ENCODE assay signal across 19 cellular contexts in genomic region chr14:42001436-42001835, GRCh38.
DNase-seq lines count a peak whose midpoint lies in the region; ATAC-seq, FAIRE-seq and TF ChIP-seq lines count a peak whose summit lies in the region.
"Had no signal": no experiment of that assay in that cellular context is flagged by ENCODE, and none has a peak within 500 bp of the region (broad histone marks: within the 10 kb centered on the region; RNA-seq: fewer than 3 reads in every experiment).

No MANE protein-coding gene starts in this region.

- no peak for FAIRE-seq in astrocyte (lab: Jason Lieb, UNC)
- FAIRE-seq: A204.1, GM12892, H1 had no signal

- intact Hi-C loops in CD4-positive, alpha-beta T cell (cut with DNase I, micrococcal nuclease), result no loop called here

- in situ Hi-C loops in GM23248 (cut with MboI), result no loop called here

- no peak for ATAC-seq in CD4-positive, alpha-beta T cell (ENCODE audit: poor library complexity)

- no peaks in the 10 kb centered on the region for H3K9me3 Mint-ChIP-seq in astrocyte (ENCODE audit: unreplicated experiment)
- H3K9me3 Mint-ChIP-seq in CD4-positive, alpha-beta T cell, result no peaks in the 10 kb centered on the region

- no peak overlapping the region for H3K4me3 ChIP-seq in GM23248
- H3K4me3 ChIP-seq in Karpas-422 (ENCODE audit: low read length), result no peak overlapping the region
- no peak overlapping the region for H3K4me3 ChIP-seq in astrocyte (ENCODE audit: insufficient read depth, low read depth, low read length)
- H3K4me3 ChIP-seq: HAP-1 had no signal

- H3K27me3 ChIP-seq in GM23248 (replicated peaks; ENCODE audit: insufficient read depth) (no peaks in the 10 kb centered on the region), Karpas-422 (ENCODE audit: low read length) (no peaks in the 10 kb centered on the region), astrocyte (ENCODE audit: insufficient read depth, low read length) (no peaks in the 10 kb centered on the region)
- no peaks in the 10 kb centered on the region for H3K27me3 ChIP-seq in CD4-positive, alpha-beta T cell (ENCODE audit: control insufficient read depth, insufficient read depth, low read length)

- H4K20me1 ChIP-seq in GM23248 (ENCODE audit: insufficient read depth) (no peaks in the 10 kb centered on the region), Karpas-422 (ENCODE audit: insufficient read depth, low read depth, low read length) (no peaks in the 10 kb centered on the region), astrocyte (ENCODE audit: insufficient read depth, low read length) (no peaks in the 10 kb centered on the region)

- no peaks in the 10 kb centered on the region for H3F3A ChIP-seq in GM23248 (ENCODE audit: insufficient read depth)

- no peak overlapping the region for H3K27ac Mint-ChIP-seq in astrocyte (ENCODE audit: unreplicated experiment)
- H3K27ac Mint-ChIP-seq in CD4-positive, alpha-beta T cell, result no peak overlapping the region
- H3K27ac Mint-ChIP-seq: B cell; CD4-positive, alpha-beta memory T cell had no signal

- H3K27ac ChIP-seq in GM23248 (no peak overlapping the region), Karpas-422 (ENCODE audit: low read length) (no peak overlapping the region), astrocyte (ENCODE audit: low read depth, low read length) (no peak overlapping the region)
- no peak overlapping the region for H3K27ac ChIP-seq in CD4-positive, alpha-beta T cell (ENCODE audit: low read depth, low read length)

- no peaks in the 10 kb centered on the region for H3K27me3 Mint-ChIP-seq in astrocyte (ENCODE audit: low read depth, unreplicated experiment)
- H3K27me3 Mint-ChIP-seq in CD4-positive, alpha-beta T cell, result no peaks in the 10 kb centered on the region
- H3K27me3 Mint-ChIP-seq: B cell; CD4-positive, alpha-beta memory T cell had no signal

- H3K9me3 ChIP-seq in GM23248 (ENCODE audit: low read depth) (no peaks in the 10 kb centered on the region), Karpas-422 (ENCODE audit: low read length) (peaks cover 4% of the 10 kb centered on the region; the same call in 1 of the 2 replicates), astrocyte (ENCODE audit: insufficient read depth, low read depth, low read length) (no peaks in the 10 kb centered on the region)
- H3K9me3 ChIP-seq in CD4-positive, alpha-beta T cell (ENCODE audit: control insufficient read depth, low read length), result no peaks in the 10 kb centered on the region
- H3K9me3 ChIP-seq: HAP-1 had no signal

- H3K9ac ChIP-seq in GM23248 (no peak overlapping the region), Karpas-422 (ENCODE audit: low read length) (no peak overlapping the region), astrocyte (ENCODE audit: low read length) (no peak overlapping the region)

- H3K4me1 Mint-ChIP-seq in astrocyte (ENCODE audit: low read depth, unreplicated experiment), result peaks cover 12% of the 10 kb centered on the region
- no peaks in the 10 kb centered on the region for H3K4me1 Mint-ChIP-seq in CD4-positive, alpha-beta T cell (ENCODE audit: low read depth)
- H3K4me1 Mint-ChIP-seq: B cell; CD4-positive, alpha-beta memory T cell had no signal

- H3K4me3 Mint-ChIP-seq in astrocyte (ENCODE audit: unreplicated experiment), result no peak overlapping the region
- no peak overlapping the region for H3K4me3 Mint-ChIP-seq in CD4-positive, alpha-beta T cell
- H3K4me3 Mint-ChIP-seq: B cell; CD4-positive, alpha-beta memory T cell had no signal

- POLR2A ChIA-PET in CD4-positive, alpha-beta T cell (lab: Charles Lee), result no interaction called here

- no peak for TF ChIP-seq CTCF in astrocyte (IDR thresholded peaks at IDR 0.05; ENCODE audit: insufficient read depth, low read depth, low read length)
- no peak for TF ChIP-seq CTCF in CD4-positive, alpha-beta T cell (IDR thresholded peaks at IDR 0.05)

- H3K36me3 Mint-ChIP-seq in astrocyte (ENCODE audit: low read depth, unreplicated experiment), result no peaks in the 10 kb centered on the region
- no peaks in the 10 kb centered on the region for H3K36me3 Mint-ChIP-seq in CD4-positive, alpha-beta T cell (ENCODE audit: low read depth)
- H3K36me3 Mint-ChIP-seq: CD4-positive, alpha-beta memory T cell had no signal

- CTCF ChIA-PET in CD4-positive, alpha-beta T cell (lab: Charles Lee), result no interaction called here

- H3K4me2 ChIP-seq in GM23248 (ENCODE audit: unreplicated experiment) (no peak overlapping the region), Karpas-422 (ENCODE audit: low read depth, low read length, poor library complexity, severe bottlenecking) (no peak overlapping the region), astrocyte (ENCODE audit: low read length) (no peak overlapping the region)

- no peaks in the 10 kb centered on the region for H3K36me3 ChIP-seq in GM23248 (ENCODE audit: low read depth)
- no peaks in the 10 kb centered on the region for H3K36me3 ChIP-seq in Karpas-422 (ENCODE audit: insufficient read depth, low read length)
- no peaks in the 10 kb centered on the region for H3K36me3 ChIP-seq in astrocyte (ENCODE audit: insufficient read depth, low read length)
- H3K36me3 ChIP-seq: HAP-1 had no signal

- 73 to 79% methylated on average over 3 of the region's 3 CpGs for WGBS in GM23248 (ENCODE audit: low coverage in 1 of 2, low lambda C conversion rate in 2 of 2, missing lambda C conversion rate in 2 of 2), 2 experiments

- H3K79me2 ChIP-seq in GM23248 (ENCODE audit: insufficient read depth) (no peaks in the 10 kb centered on the region), Karpas-422 (ENCODE audit: low read length) (no peaks in the 10 kb centered on the region), astrocyte (ENCODE audit: insufficient read depth, low read length) (no peaks in the 10 kb centered on the region)

- H3K9me2 ChIP-seq in GM23248 (ENCODE audit: insufficient read depth) (no peaks in the 10 kb centered on the region), Karpas-422 (replicated peaks; ENCODE audit: insufficient read depth, low read length) (no peaks in the 10 kb centered on the region)

- H3K4me1 ChIP-seq in GM23248 (ENCODE audit: insufficient read depth), result peaks cover 6% of the 10 kb centered on the region; the same call in 1 of the 2 replicates
- no peaks in the 10 kb centered on the region for H3K4me1 ChIP-seq in Karpas-422 (ENCODE audit: low read length)
- H3K4me1 ChIP-seq in astrocyte (ENCODE audit: insufficient read depth, low read length), result no peaks in the 10 kb centered on the region
- H3K4me1 ChIP-seq: HAP-1 had no signal

- DNase-seq in GM23248 (peak; percentile 2), Karpas-422 (no peak), astrocyte (ENCODE audit: low read depth) (peak; percentile 53), iris pigment epithelial cell (ENCODE audit: low read depth) (peak; percentile 16), NOMO-1 (lab: John Stamatoyannopoulos, UW; ENCODE audit: unreplicated experiment in 2 of 2) (no peak), hepatic stellate cell (ENCODE audit: low spot score) (no peak), NCI-H526 treated with DMSO at 0.1 percent for 48 hours (lab: John Stamatoyannopoulos, UW) (no peak)
- no peak for DNase-seq in CD4-positive, alpha-beta T cell
- DNase-seq: C1 segment of cervical spinal cord; CD4-positive, alpha-beta memory T cell; DMS153; DMS79 treated with DMSO at 0.1 percent for 48 hours; EL; GDM1 had no signal

- H2AFZ ChIP-seq in GM23248 (no peak overlapping the region), Karpas-422 (ENCODE audit: low read length) (peak overlapping the region; percentile 13; the same call in 1 of the 2 replicates), astrocyte (ENCODE audit: low read depth, low read length) (no peak overlapping the region)

Comparison
In these comparisons a context has a peak if more than half of its experiments do, and no peak if none do; other contexts are left out.
1. DNase-seq: peak in GM23248 (single experiment), astrocyte (single experiment) and iris pigment epithelial cell (single experiment); none in Karpas-422 (single experiment), CD4-positive, alpha-beta T cell (0 of 10), NOMO-1 (0 of 2), hepatic stellate cell (single experiment) and NCI-H526 treated with DMSO at 0.1 percent for 48 hours (single experiment).